21 cellular contexts compared by ENCODE assay signal in genomic region chr1:184889183-184889582, GRCh38.
DNase-seq lines count a peak whose midpoint lies in the region; ATAC-seq and TF ChIP-seq lines count a peak whose summit lies in the region.
"Had no signal": no experiment of that assay in that cellular context is flagged by ENCODE, and none has a peak within 500 bp of the region (broad histone marks: within the 10 kb centered on the region; RNA-seq: fewer than 3 reads in every experiment).

No MANE protein-coding gene starts in this region.

- H3K36me3 ChIP-seq in HEK293 (ENCODE audit: control insufficient read depth in 2 of 2, insufficient read depth in 1 of 2, low read length in 2 of 2) = no peaks in the 10 kb centered on the region
- no peaks in the 10 kb centered on the region for H3K36me3 ChIP-seq in smooth muscle cell (ENCODE audit: low read depth)
- H3K36me3 ChIP-seq in CD8-positive, alpha-beta T cell (ENCODE audit: insufficient read depth, low read length) = no peaks in the 10 kb centered on the region
- H3K36me3 ChIP-seq: BLaER1 had no signal

- peaks cover 52% of the 10 kb centered on the region for H3K4me1 Mint-ChIP-seq in activated T-cell treated with anti-CD3 and anti-CD28 coated beads, Interleukin-2, amount 50 U/mL, for 24 hours (ENCODE audit: low read depth)
- peaks cover 35% of the 10 kb centered on the region for H3K4me1 Mint-ChIP-seq in brain
- peaks cover 21% of the 10 kb centered on the region for H3K4me1 Mint-ChIP-seq in CD8-positive, alpha-beta T cell (ENCODE audit: low read depth)

- intact Hi-C loops in CD8-positive, alpha-beta T cell (cut with DNase I, micrococcal nuclease) = no loop called here

- POLR2A ChIA-PET in HEK293 (lab: Yijun Ruan, JAX) = no interaction called here
- POLR2A ChIA-PET in CD8-positive, alpha-beta T cell (lab: Charles Lee) = interaction anchor here (0.7 to 0.9 kb wide), 2 partner anchors 20 to 179 kb away, joined by 3 read pairs; no protein-coding TSS in a partner anchor

- H3K79me2 ChIP-seq in smooth muscle cell (ENCODE audit: low read depth) = no peaks in the 10 kb centered on the region

- H3K27ac Mint-ChIP-seq in activated T-cell treated with anti-CD3 and anti-CD28 coated beads, Interleukin-2, amount 50 U/mL, for 24 hours = peak overlapping the region; percentile 99
- H3K27ac Mint-ChIP-seq in brain = peak overlapping the region in 3 of 5 experiments; percentile 79 to 95 (median 81)
- no peak overlapping the region for H3K27ac Mint-ChIP-seq in CD8-positive, alpha-beta T cell
- H3K27ac Mint-ChIP-seq: memory B cell had no signal

- CTCF ChIA-PET in HEK293 (lab: Yijun Ruan, JAX) = interaction anchor here (0.6 kb wide), 1 partner anchor 1136 kb away, joined by 4 read pairs; no protein-coding TSS in a partner anchor
- CTCF ChIA-PET in CD8-positive, alpha-beta T cell (lab: Charles Lee) = no interaction called here

- H4K20me1 ChIP-seq in smooth muscle cell (ENCODE audit: low read depth) = no peaks in the 10 kb centered on the region
- H4K20me1 ChIP-seq: BLaER1 had no signal

- H3K27me3 Mint-ChIP-seq in activated T-cell treated with anti-CD3 and anti-CD28 coated beads, Interleukin-2, amount 50 U/mL, for 24 hours = peaks cover 5% of the 10 kb centered on the region
- H3K27me3 Mint-ChIP-seq in brain = peaks cover 7% of the 10 kb centered on the region
- no peaks in the 10 kb centered on the region for H3K27me3 Mint-ChIP-seq in CD8-positive, alpha-beta T cell (ENCODE audit: low read depth)
- H3K27me3 Mint-ChIP-seq: activated CD4-positive, alpha-beta memory T cell treated with anti-CD3 and anti-CD28 coated beads, Interleukin-2, amount 10 ng/mL, durations not matched to agents 7 days and 5 days; memory B cell had no signal

- DNase-seq in activated T-cell treated with anti-CD3 and anti-CD28 coated beads, Interleukin-2, amount 50 U/mL, for 24 hours = no peak
- no peak for DNase-seq in activated T-cell treated with anti-CD3 and anti-CD28 coated beads, Interleukin-2, amount 50 U/mL, for 1 hour
- no peak for DNase-seq in smooth muscle cell (lab: John Stamatoyannopoulos, UW; ENCODE audit: unreplicated experiment)
- DNase-seq in CD8-positive, alpha-beta T cell = no peak
- no peak for DNase-seq in stimulated activated CD4-positive, alpha-beta T cell treated with anti-CD3 and anti-CD28 coated beads, Interleukin-1b, Interleukin-23, amount 100 ng/mL, for 48 hours
- DNase-seq: activated CD4-positive, alpha-beta memory T cell treated with anti-CD3 and anti-CD28 coated beads, Interleukin-2, amount 10 ng/mL, durations not matched to agents 7 days and 5 days; amygdala; central memory CD4-positive, alpha-beta T cell; H7; kidney; NCI-H1436; NCI-H526 treated with DMSO at 0.1 percent for 48 hours; occipital lobe had no signal

- H3K9me3 Mint-ChIP-seq in activated T-cell treated with anti-CD3 and anti-CD28 coated beads, Interleukin-2, amount 50 U/mL, for 24 hours = no peaks in the 10 kb centered on the region
- no peaks in the 10 kb centered on the region for H3K9me3 Mint-ChIP-seq in brain
- H3K9me3 Mint-ChIP-seq in CD8-positive, alpha-beta T cell = no peaks in the 10 kb centered on the region
- H3K9me3 Mint-ChIP-seq: activated CD4-positive, alpha-beta memory T cell treated with anti-CD3 and anti-CD28 coated beads, Interleukin-2, amount 10 ng/mL, durations not matched to agents 7 days and 5 days; memory B cell had no signal

- no peaks in the 10 kb centered on the region for H3F3A ChIP-seq in smooth muscle cell (ENCODE audit: low read depth)

- peak overlapping the region; percentile 37 for H3K4me2 ChIP-seq in smooth muscle cell
- H3K4me2 ChIP-seq: A549, BLaER1 had no signal

- H3K9ac ChIP-seq in smooth muscle cell (ENCODE audit: low read depth) = peak overlapping the region; percentile 39
- H3K9ac ChIP-seq: BLaER1 had no signal

- TF ChIP-seq CTCF in HEK293 (tag by site-specific recombination; IDR thresholded peaks at IDR 0.05) (no peak), brain (conservative IDR thresholded peaks at IDR 0.05) (no peak), smooth muscle cell (IDR thresholded peaks at IDR 0.05; ENCODE audit: borderline replicate concordance, insufficient read depth, poor library complexity, severe bottlenecking) (no peak)
- no peak for TF ChIP-seq CTCF in CD8-positive, alpha-beta T cell (IDR thresholded peaks at IDR 0.05)

- H2AFZ ChIP-seq in smooth muscle cell (ENCODE audit: low read depth) = no peak overlapping the region

- H3K27ac ChIP-seq in HEK293 (ENCODE audit: extremely low read depth, low read depth, low read length) = no peak overlapping the region
- peak overlapping the region; percentile 50 for H3K27ac ChIP-seq in smooth muscle cell (ENCODE audit: low read depth)
- H3K27ac ChIP-seq in CD8-positive, alpha-beta T cell (ENCODE audit: low read depth, low read length) = no peak overlapping the region
- H3K27ac ChIP-seq: A549, BLaER1, foreskin keratinocyte, RWPE1 had no signal

- H3K4me3 ChIP-seq in HEK293 (ENCODE audit: low read depth, low read length) (no peak overlapping the region), smooth muscle cell (no peak overlapping the region)
- H3K4me3 ChIP-seq in CD8-positive, alpha-beta T cell (ENCODE audit: low read depth, low read length) = no peak overlapping the region
- H3K4me3 ChIP-seq: A549, BLaER1 had no signal

- WGBS in smooth muscle cell (ENCODE audit: low lambda C conversion rate) = 24% methylated on average over 1 of the region's 1 CpG

- peaks cover 38% of the 10 kb centered on the region for H3K36me3 Mint-ChIP-seq in activated T-cell treated with anti-CD3 and anti-CD28 coated beads, Interleukin-2, amount 50 U/mL, for 24 hours (ENCODE audit: low read depth)
- H3K36me3 Mint-ChIP-seq in brain = no peaks in the 10 kb centered on the region
- H3K36me3 Mint-ChIP-seq in CD8-positive, alpha-beta T cell = no peaks in the 10 kb centered on the region
- H3K36me3 Mint-ChIP-seq: memory B cell had no signal

- H3K4me3 Mint-ChIP-seq in activated T-cell treated with anti-CD3 and anti-CD28 coated beads, Interleukin-2, amount 50 U/mL, for 24 hours = no peak overlapping the region
- H3K4me3 Mint-ChIP-seq in brain = no peak overlapping the region
- no peak overlapping the region for H3K4me3 Mint-ChIP-seq in CD8-positive, alpha-beta T cell
- H3K4me3 Mint-ChIP-seq: activated CD4-positive, alpha-beta memory T cell treated with anti-CD3 and anti-CD28 coated beads, Interleukin-2, amount 10 ng/mL, durations not matched to agents 7 days and 5 days; memory B cell had no signal

- H3K27me3 ChIP-seq in smooth muscle cell (ENCODE audit: low read depth) = no peaks in the 10 kb centered on the region
- H3K27me3 ChIP-seq in CD8-positive, alpha-beta T cell (ENCODE audit: insufficient read depth, low read length) = no peaks in the 10 kb centered on the region
- H3K27me3 ChIP-seq: BLaER1, foreskin keratinocyte had no signal

- H3K4me1 ChIP-seq in HEK293 (ENCODE audit: control insufficient read depth, insufficient read depth, low read length) (no peaks in the 10 kb centered on the region), smooth muscle cell (ENCODE audit: low read depth) (peaks cover 3% of the 10 kb centered on the region)
- no peaks in the 10 kb centered on the region for H3K4me1 ChIP-seq in CD8-positive, alpha-beta T cell (ENCODE audit: insufficient read depth, low read length)
- H3K4me1 ChIP-seq: BLaER1 had no signal

- H3K9me3 ChIP-seq in HEK293 (ENCODE audit: control insufficient read depth, insufficient read depth, low read depth, low read length) (no peaks in the 10 kb centered on the region), smooth muscle cell (replicated peaks; ENCODE audit: low read depth) (no peaks in the 10 kb centered on the region)
- H3K9me3 ChIP-seq in CD8-positive, alpha-beta T cell (ENCODE audit: low read length) = no peaks in the 10 kb centered on the region
- H3K9me3 ChIP-seq: A549, BLaER1 had no signal

- ATAC-seq in CD8-positive, alpha-beta T cell = no peak
- no peak for ATAC-seq in HG02852 (IDR thresholded peaks at IDR 0.05; ENCODE audit: unreplicated experiment)
- ATAC-seq: A549 had no signal

TF ChIP-seq in HEK293, 187 proteins besides CTCF, POLR2A, EP300 and RAD21:
- TF ChIP-seq KLF1 (tag by site-specific recombination; IDR thresholded peaks at IDR 0.05) = no peak
- TF ChIP-seq BCL6B (tag by site-specific recombination; IDR thresholded peaks at IDR 0.05) = peak; percentile 66; the same call in 1 of the 2 replicates
- TF ChIP-seq ZNF707 (tag by site-specific recombination; IDR thresholded peaks at IDR 0.05) = no peak
- TF ChIP-seq SETDB1 (IDR thresholded peaks at IDR 0.05; ENCODE audit: insufficient read length, low read length) = no peak
- TF ChIP-seq TRIM28 (IDR thresholded peaks at IDR 0.05; ENCODE audit: borderline replicate concordance, low read length) = no peak
- TF ChIP-seq ZBTB20 (tag by site-specific recombination; IDR thresholded peaks at IDR 0.05) = no peak
- TF ChIP-seq ZXDB (tag by site-specific recombination; IDR thresholded peaks at IDR 0.05) = no peak
